8 cellular contexts compared by ENCODE assay signal in the genomic region with DNA sequence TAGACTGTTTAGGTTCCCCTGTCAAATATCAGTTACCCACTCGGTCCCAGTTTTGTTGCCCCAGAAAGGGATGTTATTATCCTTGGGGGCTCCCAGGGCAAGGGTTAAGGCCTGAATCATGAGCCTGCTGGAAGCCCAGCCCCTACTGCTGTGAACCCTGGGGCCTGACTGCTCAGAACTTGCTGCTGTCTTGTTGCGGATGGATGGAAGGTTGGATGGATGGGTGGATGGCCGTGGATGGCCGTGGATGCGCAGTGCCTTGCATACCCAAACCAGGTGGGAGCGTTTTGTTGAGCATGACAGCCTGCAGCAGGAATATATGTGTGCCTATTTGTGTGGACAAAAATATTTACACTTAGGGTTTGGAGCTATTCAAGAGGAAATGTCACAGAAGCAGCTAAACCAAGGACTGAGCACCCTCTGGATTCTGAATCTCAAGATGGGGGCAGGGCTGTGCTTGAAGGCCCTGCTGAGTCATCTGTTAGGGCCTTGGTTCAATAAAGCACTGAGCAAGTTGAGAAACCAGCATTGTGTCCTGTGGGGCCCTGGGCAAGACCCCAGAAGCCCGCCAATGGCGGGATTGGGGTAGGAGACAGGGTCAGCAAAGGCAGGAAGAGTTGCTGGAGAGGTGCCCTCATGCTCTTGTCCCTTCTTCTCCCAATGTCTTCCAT. TPM values are rescaled to one million over a fixed set of nuclear protein-coding genes. Genes with fewer than 3 reads are reported as not detected.
A peak's percentile ranks its signal among the peaks of the same experiment; 100 is the strongest.
DNase-seq lines count a peak whose midpoint lies in the region; ATAC-seq and TF ChIP-seq lines count a peak whose summit lies in the region.

No MANE protein-coding gene starts in this region.

- no peaks in the 10 kb centered on the region for H3K27me3 ChIP-seq in CD8-positive, alpha-beta memory T cell (ENCODE audit: insufficient read depth, low read length, poor library complexity, severe bottlenecking)
- no peaks in the 10 kb centered on the region for H3K27me3 ChIP-seq in ovary

- no peak for TF ChIP-seq CTCF in ovary (IDR thresholded peaks at IDR 0.05)

- no peaks in the 10 kb centered on the region for H3K9me3 ChIP-seq in CD8-positive, alpha-beta memory T cell (ENCODE audit: low read length)
- no peaks in the 10 kb centered on the region for H3K9me3 ChIP-seq in ovary

- peaks cover 53% of the 10 kb centered on the region for H3K36me3 ChIP-seq in CD8-positive, alpha-beta memory T cell (ENCODE audit: insufficient read depth, low read length)
- no peaks in the 10 kb centered on the region for H3K36me3 ChIP-seq in ovary

- no peak for TF ChIP-seq POLR2A in ovary (IDR thresholded peaks at IDR 0.05)

- intact Hi-C loops in ovary (cut with DNase I), result no loop called here

- H3K27ac ChIP-seq in CD8-positive, alpha-beta memory T cell (ENCODE audit: low read depth, low read length), result no peak overlapping the region
- peak overlapping the region; percentile 58 to 94 for H3K27ac ChIP-seq in ovary

- peaks cover 28 to 63% (median 29%) of the 10 kb centered on the region in 3 donors for H3K36me3 Mint-ChIP-seq in CD8-positive, alpha-beta memory T cell

- POLR2A ChIA-PET in CD8-positive, alpha-beta memory T cell (lab: Charles Lee), result interaction anchor here (1.0 kb wide), 1 partner anchor 21 kb away, joined by 3 read pairs; no protein-coding TSS in a partner anchor

- H3K27me3 Mint-ChIP-seq in CD8-positive, alpha-beta memory T cell, result no peaks in the 10 kb centered on the region

- H3K4me1 ChIP-seq in CD8-positive, alpha-beta memory T cell (ENCODE audit: insufficient read depth, low read length), result peaks cover 63% of the 10 kb centered on the region
- peaks cover 20% of the 10 kb centered on the region for H3K4me1 ChIP-seq in ovary (ENCODE audit: insufficient read depth)

- peak overlapping the region; percentile 57 to 84 (median 70) for H3K27ac Mint-ChIP-seq in CD8-positive, alpha-beta memory T cell

- no peaks in the 10 kb centered on the region for H3K9me3 Mint-ChIP-seq in CD8-positive, alpha-beta memory T cell

- in situ Hi-C loops in SK-MEL-5 (cut with HindIII; ENCODE audit: low pct_unique_long_range_greater_than_20kb, low sequenced_read_pairs) (no loop called here), ACHN (cut with HindIII; ENCODE audit: low pct_ligation_motif_present, low pct_unique_long_range_greater_than_20kb, low sequenced_read_pairs) (no loop called here)

- H3K4me3 ChIP-seq in CD8-positive, alpha-beta memory T cell (ENCODE audit: low read length), result no peak overlapping the region
- no peak overlapping the region for H3K4me3 ChIP-seq in ovary

- peak in 1 of 5 donors; percentile 31 for DNase-seq in CD8-positive, alpha-beta memory T cell
- DNase-seq in SK-MEL-5 (ENCODE audit: low read depth, low spot score) (peak; percentile 32), ovary (peak in 1 of 5 donors; percentile 46), ACHN (no peak), dermis blood vessel endothelial cell (no peak), Ammon's horn (ENCODE audit: low spot score) (no peak)

- H3K4me1 Mint-ChIP-seq in CD8-positive, alpha-beta memory T cell, result peaks cover 59 to 85% (median 65%) of the 10 kb centered on the region in 3 donors

- CTCF ChIA-PET in CD8-positive, alpha-beta memory T cell (lab: Charles Lee), result interaction anchor here (3.2 kb wide), 1 partner anchor 15 kb away, joined by 18 read pairs; a partner anchor contains a TSS

- peak; percentile 30 for ATAC-seq in esophagus mucosa
- no peak for ATAC-seq in GM21737 (IDR thresholded peaks at IDR 0.05; ENCODE audit: unreplicated experiment)

- no peak for TF ChIP-seq EP300 in ovary (IDR thresholded peaks at IDR 0.05)

- WGBS in ovary, 3 donors, result 86 to 90% (median 88%) methylated on average over 8 of the region's 8 CpGs

- peak overlapping the region in 2 of 7 donors; percentile 21 to 85 for H3K4me3 Mint-ChIP-seq in CD8-positive, alpha-beta memory T cell

RNA-seq across cellular contexts. Expression of a gene that starts 9.6 kb away (rescaled TPM):
- 10 to 100 TPM; 78.0 to 81.6 TPM for total RNA-seq in CD8-positive, alpha-beta memory T cell
- 61.6 TPM for polyA plus RNA-seq in CD8-positive, alpha-beta memory T cell
- total RNA-seq in SK-MEL-5 (2014; rRNA removed; shearing (Covaris generic)), result 60.7 and 67.1 TPM in 2 replicates
- 214 and 252 TPM in 2 replicates for polyA plus RNA-seq in SK-MEL-5 (2015; cell fraction: cytosol; rRNA removed)
- polyA plus RNA-seq in SK-MEL-5 (2015; cell fraction: nucleus; rRNA removed), result 314 and 346 TPM in 2 replicates
- total RNA-seq in esophagus mucosa (42.5 TPM), ovary (10 to 100 TPM; 19.1 to 47.8 (median 35.6) TPM), dermis blood vessel endothelial cell (28.8 and 91.1 TPM in 2 replicates)
- 10 to 100 TPM; 17.9 to 29.0 TPM for polyA plus RNA-seq in ovary

RNA-seq across cellular contexts. Expression of a gene that starts 14.6 kb away (rescaled TPM):
- total RNA-seq in CD8-positive, alpha-beta memory T cell, result 10 to 100 TPM; 14.0 to 15.7 TPM
- 18.4 TPM for polyA plus RNA-seq in CD8-positive, alpha-beta memory T cell
- 27.0 and 29.2 TPM in 2 replicates for total RNA-seq in SK-MEL-5 (2014; rRNA removed; shearing (Covaris generic))
- 24.6 and 36.0 TPM in 2 replicates for polyA plus RNA-seq in SK-MEL-5 (2015; cell fraction: cytosol; rRNA removed)
- polyA plus RNA-seq in SK-MEL-5 (2015; cell fraction: nucleus; rRNA removed), result 11.4 and 24.2 TPM in 2 replicates
- 10.7 TPM for total RNA-seq in esophagus mucosa
- 10 to 100 TPM in 5 of 7 donors, 1 to 10 TPM in 2; 6.8 to 15.3 (median 12.0) TPM for total RNA-seq in ovary
- polyA plus RNA-seq in ovary, result 1 to 10 TPM; 2.9 to 6.8 TPM
- 22.3 and 31.6 TPM in 2 replicates for total RNA-seq in dermis blood vessel endothelial cell

RNA-seq across cellular contexts. Expression of a gene that starts 19.2 kb away (rescaled TPM):
- 10 to 100 TPM; 66.4 to 69.9 TPM for total RNA-seq in CD8-positive, alpha-beta memory T cell
- 1.7 TPM for polyA plus RNA-seq in CD8-positive, alpha-beta memory T cell
- 107 and 115 TPM in 2 replicates for total RNA-seq in SK-MEL-5 (2014; rRNA removed; shearing (Covaris generic))
- polyA plus RNA-seq in SK-MEL-5 (2015; cell fraction: cytosol; rRNA removed), result 113 and 141 TPM in 2 replicates
- polyA plus RNA-seq in SK-MEL-5 (2015; cell fraction: nucleus; rRNA removed), result 21.9 and 41.6 TPM in 2 replicates
- total RNA-seq in esophagus mucosa, result 50.8 TPM
- 100 to 1,000 TPM in 2 of 7 donors, 10 to 100 TPM in 5; 43.8 to 119 (median 97.8) TPM for total RNA-seq in ovary
- polyA plus RNA-seq in ovary, result 10 to 100 TPM; 15.4 to 67.1 TPM
- total RNA-seq in dermis blood vessel endothelial cell, result 115 and 124 TPM in 2 replicates

RNA-seq across cellular contexts. Expression of a gene that starts 24.5 kb away (rescaled TPM):
- total RNA-seq in CD8-positive, alpha-beta memory T cell, result under 1 TPM; 0.13 to 0.24 TPM
- polyA plus RNA-seq in CD8-positive, alpha-beta memory T cell, result not detected
- 0.40 TPM in 1 of 2 replicates, not detected in the other for total RNA-seq in SK-MEL-5 (2014; rRNA removed; shearing (Covaris generic))
- 0.19 TPM in 1 of 2 replicates, not detected in the other for polyA plus RNA-seq in SK-MEL-5 (2015; cell fraction: cytosol; rRNA removed)
- polyA plus RNA-seq in SK-MEL-5 (2015; cell fraction: nucleus; rRNA removed), result 0.14 TPM in 1 of 2 replicates, not detected in the other
- not detected for total RNA-seq in esophagus mucosa
- 10 to 100 TPM in 1 of 7 donors, 1 to 10 TPM in 2, under 1 TPM in 2, not detected in 2; 0.43 to 27.9 (median 1.4) TPM for total RNA-seq in ovary
- polyA plus RNA-seq in ovary, result under 1 TPM in 1 of 2 donors, not detected in 1; 0.54 TPM
- 0.05 TPM in 1 of 2 replicates, not detected in the other for total RNA-seq in dermis blood vessel endothelial cell

RNA-seq across cellular contexts. Expression of a gene that starts 38.2 kb away (rescaled TPM):
- total RNA-seq in CD8-positive, alpha-beta memory T cell, result 10 to 100 TPM; 72.7 to 74.9 TPM
- polyA plus RNA-seq in CD8-positive, alpha-beta memory T cell, result 27.0 TPM
- total RNA-seq in SK-MEL-5 (2014; rRNA removed; shearing (Covaris generic)), result 63.5 and 69.7 TPM in 2 replicates
- polyA plus RNA-seq in SK-MEL-5 (2015; cell fraction: cytosol; rRNA removed), result 83.7 and 90.6 TPM in 2 replicates
- polyA plus RNA-seq in SK-MEL-5 (2015; cell fraction: nucleus; rRNA removed), result 18.5 and 22.7 TPM in 2 replicates
- total RNA-seq in esophagus mucosa, result 29.1 TPM
- total RNA-seq in ovary, result 100 to 1,000 TPM in 1 of 7 donors, 10 to 100 TPM in 6; 24.6 to 124 (median 69.1) TPM
- 100 to 1,000 TPM in 1 of 2 donors, 10 to 100 TPM in 1; 11.5 to 103 TPM for polyA plus RNA-seq in ovary
- total RNA-seq in dermis blood vessel endothelial cell, result 12.1 and 34.7 TPM in 2 replicates
